8 cellular contexts compared by ENCODE assay signal in genomic region chr13:78602561-78603239, GRCh38.
DNase-seq lines count a peak whose midpoint lies in the region; ATAC-seq, FAIRE-seq and TF ChIP-seq lines count a peak whose summit lies in the region.

No MANE protein-coding gene starts in this region.

- FAIRE-seq in HTR-8/SVneo (lab: Jason Lieb, UNC), result no peak

- peak; percentile 68 for DNase-seq in GM20000 (ENCODE audit: low spot score)
- DNase-seq in activated naive CD8-positive, alpha-beta T cell treated with anti-CD3 and anti-CD28 coated beads, Interleukin-2, amount 50 U/mL, for 24 hours, result no peak
- DNase-seq in NCI-H2029 (lab: John Stamatoyannopoulos, UW), result no peak
- no peak for DNase-seq in SW 1271 (lab: John Stamatoyannopoulos, UW)
- no peak for DNase-seq in HTR-8/SVneo (ENCODE audit: insufficient read length, low spot score)

- TF ChIP-seq CTCF in GM20000 (IDR thresholded peaks at IDR 0.05; ENCODE audit: extremely low read depth, missing control alignments), result no peak

- peak overlapping the region; percentile 76 for H3K4me3 Mint-ChIP-seq in activated naive CD8-positive, alpha-beta T cell treated with anti-CD3 and anti-CD28 coated beads, Interleukin-2, amount 50 U/mL, for 24 hours

- H3K4me3 ChIP-seq in GM08714 (ENCODE audit: low read length), result peak overlapping the region; percentile 59; the same call in 1 of the 2 replicates
- peak overlapping the region; percentile 62 for H3K4me3 ChIP-seq in HUES6 (ENCODE audit: low read depth, low read length)
- H3K4me3 ChIP-seq in muscle layer of duodenum (ENCODE audit: low read depth in 1 of 2, low read length in 2 of 2), result peak overlapping the region; percentile 7 to 59

- peak overlapping the region; percentile 69 for H3K27ac Mint-ChIP-seq in activated naive CD8-positive, alpha-beta T cell treated with anti-CD3 and anti-CD28 coated beads, Interleukin-2, amount 50 U/mL, for 24 hours

- H3K36me3 Mint-ChIP-seq in activated naive CD8-positive, alpha-beta T cell treated with anti-CD3 and anti-CD28 coated beads, Interleukin-2, amount 50 U/mL, for 24 hours (ENCODE audit: low read depth), result peaks cover 5% of the 10 kb centered on the region

- H3K36me3 ChIP-seq in HUES6 (ENCODE audit: control insufficient read depth, insufficient read depth, low read length) (no peaks in the 10 kb centered on the region), muscle layer of duodenum (ENCODE audit: control insufficient read depth in 1 of 2, insufficient read depth in 2 of 2, low read length in 2 of 2) (no peaks in the 10 kb centered on the region)

- peaks cover 13% of the 10 kb centered on the region for H3K9me3 Mint-ChIP-seq in activated naive CD8-positive, alpha-beta T cell treated with anti-CD3 and anti-CD28 coated beads, Interleukin-2, amount 50 U/mL, for 24 hours

- peaks cover 42% of the 10 kb centered on the region for H3K4me1 Mint-ChIP-seq in activated naive CD8-positive, alpha-beta T cell treated with anti-CD3 and anti-CD28 coated beads, Interleukin-2, amount 50 U/mL, for 24 hours

- H3K27ac ChIP-seq in HUES6 (ENCODE audit: low read depth, low read length) (no peak overlapping the region), muscle layer of duodenum (ENCODE audit: low read length) (no peak overlapping the region)

- peaks cover 88% of the 10 kb centered on the region for H3K27me3 Mint-ChIP-seq in activated naive CD8-positive, alpha-beta T cell treated with anti-CD3 and anti-CD28 coated beads, Interleukin-2, amount 50 U/mL, for 24 hours

- H3K9me3 ChIP-seq in HUES6 (ENCODE audit: control insufficient read depth, insufficient read depth, low read depth, low read length) (no peaks in the 10 kb centered on the region), muscle layer of duodenum (ENCODE audit: control insufficient read depth in 1 of 2, low read length in 2 of 2) (peaks cover 0 to 5% of the 10 kb centered on the region in 2 donors)

- peaks cover 35% of the 10 kb centered on the region for H3K4me1 ChIP-seq in HUES6 (ENCODE audit: control insufficient read depth, insufficient read depth, low read length)
- peaks cover 0 to 34% of the 10 kb centered on the region in 2 donors for H3K4me1 ChIP-seq in muscle layer of duodenum (ENCODE audit: control insufficient read depth in 1 of 2, insufficient read depth in 2 of 2, low read length in 2 of 2)

- H3K27me3 ChIP-seq in HUES6 (ENCODE audit: control insufficient read depth, insufficient read depth, low read length), result peaks cover 99% of the 10 kb centered on the region
- H3K27me3 ChIP-seq in muscle layer of duodenum (ENCODE audit: low read depth, low read length), result peaks cover 91% of the 10 kb centered on the region

- H3K9ac ChIP-seq in HUES6 (ENCODE audit: low read length), result peak overlapping the region; percentile 15

- no peak for ATAC-seq in activated naive CD8-positive, alpha-beta T cell treated with anti-CD3 and anti-CD28 coated beads, Interleukin-2, amount 50 U/mL, for 24 hours
